Comparison of ENCODE assay signal across 1 cellular context in the genomic region with DNA sequence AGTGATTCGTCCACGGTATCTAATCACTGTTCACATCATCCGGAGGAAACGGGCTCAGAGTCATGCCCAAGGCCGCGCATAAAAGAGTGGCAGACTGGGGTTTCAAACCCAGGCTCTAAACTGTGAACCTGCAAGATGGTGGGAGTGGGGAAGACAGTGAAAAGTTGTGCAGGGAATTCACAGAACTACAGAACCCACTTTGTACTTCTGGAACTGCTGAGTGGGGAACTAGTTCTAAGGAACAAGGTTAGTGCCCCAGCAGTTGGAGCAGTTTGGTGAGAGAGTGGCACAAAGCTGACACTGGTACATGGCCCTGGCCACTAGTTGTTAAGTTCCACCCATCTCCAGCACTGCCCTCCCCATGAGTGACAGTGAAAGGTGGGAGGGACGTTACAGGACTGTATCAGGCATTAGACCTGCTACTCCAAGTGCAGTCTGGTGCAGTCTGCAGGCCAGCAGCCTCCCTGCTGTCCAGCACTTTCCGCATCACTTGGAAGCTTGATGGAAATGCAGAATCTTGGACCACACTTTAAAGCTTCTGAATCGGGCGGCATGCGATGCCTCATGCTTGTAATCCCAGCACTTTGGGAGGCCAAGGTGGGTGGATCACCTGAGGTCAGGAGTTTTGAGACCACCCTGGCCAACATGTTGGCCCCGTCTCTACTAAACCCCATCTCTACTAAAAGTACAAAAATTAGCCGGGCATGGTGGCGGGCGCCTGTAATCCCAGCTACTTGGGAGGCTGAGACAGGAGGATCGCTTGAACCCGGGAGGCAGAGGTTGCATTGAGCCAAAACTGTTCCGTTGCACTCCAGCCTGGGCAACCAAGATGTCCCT.
A peak's percentile ranks its signal among the peaks of the same experiment; 100 is the strongest.
TF ChIP-seq lines count a peak whose summit lies in the region.

No MANE protein-coding gene starts in this region.

TF ChIP-seq in HepG2, 621 proteins besides CTCF, POLR2A, EP300 and RAD21 (continued from another document and continues in another):
- TF ChIP-seq, protein P1, sequence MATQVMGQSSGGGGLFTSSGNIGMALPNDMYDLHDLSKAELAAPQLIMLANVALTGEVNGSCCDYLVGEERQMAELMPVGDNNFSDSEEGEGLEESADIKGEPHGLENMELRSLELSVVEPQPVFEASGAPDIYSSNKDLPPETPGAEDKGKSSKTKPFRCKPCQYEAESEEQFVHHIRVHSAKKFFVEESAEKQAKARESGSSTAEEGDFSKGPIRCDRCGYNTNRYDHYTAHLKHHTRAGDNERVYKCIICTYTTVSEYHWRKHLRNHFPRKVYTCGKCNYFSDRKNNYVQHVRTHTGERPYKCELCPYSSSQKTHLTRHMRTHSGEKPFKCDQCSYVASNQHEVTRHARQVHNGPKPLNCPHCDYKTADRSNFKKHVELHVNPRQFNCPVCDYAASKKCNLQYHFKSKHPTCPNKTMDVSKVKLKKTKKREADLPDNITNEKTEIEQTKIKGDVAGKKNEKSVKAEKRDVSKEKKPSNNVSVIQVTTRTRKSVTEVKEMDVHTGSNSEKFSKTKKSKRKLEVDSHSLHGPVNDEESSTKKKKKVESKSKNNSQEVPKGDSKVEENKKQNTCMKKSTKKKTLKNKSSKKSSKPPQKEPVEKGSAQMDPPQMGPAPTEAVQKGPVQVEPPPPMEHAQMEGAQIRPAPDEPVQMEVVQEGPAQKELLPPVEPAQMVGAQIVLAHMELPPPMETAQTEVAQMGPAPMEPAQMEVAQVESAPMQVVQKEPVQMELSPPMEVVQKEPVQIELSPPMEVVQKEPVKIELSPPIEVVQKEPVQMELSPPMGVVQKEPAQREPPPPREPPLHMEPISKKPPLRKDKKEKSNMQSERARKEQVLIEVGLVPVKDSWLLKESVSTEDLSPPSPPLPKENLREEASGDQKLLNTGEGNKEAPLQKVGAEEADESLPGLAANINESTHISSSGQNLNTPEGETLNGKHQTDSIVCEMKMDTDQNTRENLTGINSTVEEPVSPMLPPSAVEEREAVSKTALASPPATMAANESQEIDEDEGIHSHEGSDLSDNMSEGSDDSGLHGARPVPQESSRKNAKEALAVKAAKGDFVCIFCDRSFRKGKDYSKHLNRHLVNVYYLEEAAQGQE (IDR thresholded peaks at IDR 0.05; ENCODE audit: borderline replicate concordance in 1 of 2, low read depth in 1 of 2, low read length in 2 of 2) = peak in 1 of 2 experiments; percentile 60; a peak in 2 of 4 replicates
- TF ChIP-seq HNRNPLL (IDR thresholded peaks at IDR 0.05; ENCODE audit: low read depth, low read length, poor library complexity, severe bottlenecking) (no peak), CEBPB (IDR thresholded peaks at IDR 0.05; ENCODE audit: borderline replicate concordance, low read depth, low read length) (no peak), SNAPC2 (CRISPR knock-in tag; IDR thresholded peaks at IDR 0.05) (peak; percentile 74), SMAD9 (CRISPR knock-in tag; IDR thresholded peaks at IDR 0.05) (no peak), GLI4 (CRISPR knock-in tag; IDR thresholded peaks at IDR 0.05; ENCODE audit: borderline replicate concordance) (0 out of 2 replicates have a peak, but pooled peaks have one; percentile 57), SP5 (CRISPR knock-in tag; IDR thresholded peaks at IDR 0.05; ENCODE audit: borderline replicate concordance, low read depth) (peak; percentile 51; the same call in 1 of the 2 replicates), MTA3 (CRISPR knock-in tag; IDR thresholded peaks at IDR 0.05) (no peak), U2AF1 (optimal IDR thresholded peaks at IDR 0.05; ENCODE audit: low read depth, low read length) (no peak), ZFP90 (CRISPR knock-in tag; IDR thresholded peaks at IDR 0.05; ENCODE audit: borderline replicate concordance) (no peak; the same call in 1 of the 2 replicates), NRL (CRISPR knock-in tag; IDR thresholded peaks at IDR 0.05; ENCODE audit: borderline replicate concordance) (peak; percentile 93; the same call in 1 of the 2 replicates), ZNF672 (CRISPR knock-in tag; IDR thresholded peaks at IDR 0.05) (no peak), SMARCC2 (IDR thresholded peaks at IDR 0.05) (no peak), ZNF350 (CRISPR knock-in tag; IDR thresholded peaks at IDR 0.05; ENCODE audit: borderline replicate concordance, low read depth) (no peak), POLR2AphosphoS5 (IDR thresholded peaks at IDR 0.05; ENCODE audit: low read depth, low read length) (peak; percentile 89), PAXIP1 (CRISPR knock-in tag; conservative IDR thresholded peaks at IDR 0.05) (peak; percentile 26; the same call in 1 of the 2 replicates), ZNF740 (CRISPR knock-in tag; IDR thresholded peaks at IDR 0.05) (no peak), ZNF768 (CRISPR knock-in tag; IDR thresholded peaks at IDR 0.05) (no peak), SATB2 (CRISPR knock-in tag; IDR thresholded peaks at IDR 0.05) (no peak), NFE2L2 (IDR thresholded peaks at IDR 0.05; ENCODE audit: low read length) (0 out of 2 replicates have a peak, but pooled peaks have one; percentile 2), ZNF724P (CRISPR knock-in tag; IDR thresholded peaks at IDR 0.05; ENCODE audit: borderline replicate concordance) (no peak), ZMAT3 (CRISPR knock-in tag; conservative IDR thresholded peaks at IDR 0.05) (no peak), ZSCAN31 (CRISPR knock-in tag; IDR thresholded peaks at IDR 0.05; ENCODE audit: low read depth) (no peak), KDM3A (CRISPR knock-in tag; IDR thresholded peaks at IDR 0.05; ENCODE audit: low read depth) (no peak), ZNF253 (CRISPR knock-in tag; IDR thresholded peaks at IDR 0.05; ENCODE audit: borderline replicate concordance) (peak; percentile 78; the same call in 1 of the 2 replicates), CHCHD3 (CRISPR knock-in tag; IDR thresholded peaks at IDR 0.05) (peak; percentile 46; the same call in 1 of the 2 replicates), ZNF263 (CRISPR knock-in tag; IDR thresholded peaks at IDR 0.05) (no peak), SRF (IDR thresholded peaks at IDR 0.05; ENCODE audit: low read depth, low read length) (no peak), PCBP1 (IDR thresholded peaks at IDR 0.05; ENCODE audit: borderline replicate concordance, low read depth, low read length) (no peak), NKX3-1 (CRISPR knock-in tag; IDR thresholded peaks at IDR 0.05) (no peak), ZNF766 (CRISPR knock-in tag; IDR thresholded peaks at IDR 0.05; ENCODE audit: borderline replicate concordance) (no peak), CCAR2 (optimal IDR thresholded peaks at IDR 0.05; ENCODE audit: low read depth, low read length) (no peak), ZNF34 (CRISPR knock-in tag; IDR thresholded peaks at IDR 0.05; ENCODE audit: borderline replicate concordance) (no peak), KDM4B (CRISPR knock-in tag; IDR thresholded peaks at IDR 0.05) (no peak), ZNF274 (CRISPR knock-in tag; IDR thresholded peaks at IDR 0.05) (peak; percentile 79), ZNF24 (IDR thresholded peaks at IDR 0.05) (no peak), POLR2AphosphoS2 (IDR thresholded peaks at IDR 0.05; ENCODE audit: low read depth, low read length) (peak; percentile 72; the same call in 1 of the 2 replicates), ZNF503 (CRISPR knock-in tag; IDR thresholded peaks at IDR 0.05) (no peak), ZNF563 (CRISPR knock-in tag; IDR thresholded peaks at IDR 0.05) (0 out of 2 replicates have a peak, but pooled peaks have one; percentile 20), PAF1 (CRISPR knock-in tag; IDR thresholded peaks at IDR 0.05) (no peak), IKZF4 (CRISPR knock-in tag; IDR thresholded peaks at IDR 0.05; ENCODE audit: borderline replicate concordance, low read depth, not compliant biosample characterization) (peak; percentile 58), ZSCAN9 (CRISPR knock-in tag; IDR thresholded peaks at IDR 0.05; ENCODE audit: borderline replicate concordance) (no peak), MBNL3 (CRISPR knock-in tag; conservative IDR thresholded peaks at IDR 0.05) (no peak)
- TF ChIP-seq, protein P2, sequence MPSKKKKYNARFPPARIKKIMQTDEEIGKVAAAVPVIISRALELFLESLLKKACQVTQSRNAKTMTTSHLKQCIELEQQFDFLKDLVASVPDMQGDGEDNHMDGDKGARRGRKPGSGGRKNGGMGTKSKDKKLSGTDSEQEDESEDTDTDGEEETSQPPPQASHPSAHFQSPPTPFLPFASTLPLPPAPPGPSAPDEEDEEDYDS (CRISPR knock-in tag; IDR thresholded peaks at IDR 0.05) = peak; percentile 66
- TF ChIP-seq, protein P3, sequence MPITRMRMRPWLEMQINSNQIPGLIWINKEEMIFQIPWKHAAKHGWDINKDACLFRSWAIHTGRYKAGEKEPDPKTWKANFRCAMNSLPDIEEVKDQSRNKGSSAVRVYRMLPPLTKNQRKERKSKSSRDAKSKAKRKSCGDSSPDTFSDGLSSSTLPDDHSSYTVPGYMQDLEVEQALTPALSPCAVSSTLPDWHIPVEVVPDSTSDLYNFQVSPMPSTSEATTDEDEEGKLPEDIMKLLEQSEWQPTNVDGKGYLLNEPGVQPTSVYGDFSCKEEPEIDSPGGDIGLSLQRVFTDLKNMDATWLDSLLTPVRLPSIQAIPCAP (CRISPR knock-in tag; IDR thresholded peaks at IDR 0.05; ENCODE audit: low read depth) = no peak
- TF ChIP-seq, protein P4, sequence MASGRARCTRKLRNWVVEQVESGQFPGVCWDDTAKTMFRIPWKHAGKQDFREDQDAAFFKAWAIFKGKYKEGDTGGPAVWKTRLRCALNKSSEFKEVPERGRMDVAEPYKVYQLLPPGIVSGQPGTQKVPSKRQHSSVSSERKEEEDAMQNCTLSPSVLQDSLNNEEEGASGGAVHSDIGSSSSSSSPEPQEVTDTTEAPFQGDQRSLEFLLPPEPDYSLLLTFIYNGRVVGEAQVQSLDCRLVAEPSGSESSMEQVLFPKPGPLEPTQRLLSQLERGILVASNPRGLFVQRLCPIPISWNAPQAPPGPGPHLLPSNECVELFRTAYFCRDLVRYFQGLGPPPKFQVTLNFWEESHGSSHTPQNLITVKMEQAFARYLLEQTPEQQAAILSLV (CRISPR knock-in tag; IDR thresholded peaks at IDR 0.05; ENCODE audit: borderline replicate concordance) = 0 out of 2 replicates have a peak, but pooled peaks have one; percentile 51
- TF ChIP-seq, protein P5, sequence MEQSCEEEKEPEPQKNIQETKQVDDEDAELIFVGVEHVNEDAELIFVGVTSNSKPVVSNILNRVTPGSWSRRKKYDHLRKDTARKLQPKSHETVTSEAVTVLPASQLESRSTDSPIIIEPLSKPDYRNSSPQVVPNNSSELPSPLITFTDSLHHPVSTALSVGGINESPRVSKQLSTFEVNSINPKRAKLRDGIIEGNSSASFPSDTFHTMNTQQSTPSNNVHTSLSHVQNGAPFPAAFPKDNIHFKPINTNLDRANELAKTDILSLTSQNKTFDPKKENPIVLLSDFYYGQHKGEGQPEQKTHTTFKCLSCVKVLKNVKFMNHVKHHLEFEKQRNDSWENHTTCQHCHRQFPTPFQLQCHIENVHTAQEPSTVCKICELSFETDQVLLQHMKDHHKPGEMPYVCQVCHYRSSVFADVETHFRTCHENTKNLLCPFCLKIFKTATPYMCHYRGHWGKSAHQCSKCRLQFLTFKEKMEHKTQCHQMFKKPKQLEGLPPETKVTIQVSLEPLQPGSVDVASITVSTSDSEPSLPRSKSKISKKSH (CRISPR knock-in tag; IDR thresholded peaks at IDR 0.05; ENCODE audit: borderline replicate concordance) = peak; percentile 82; the same call in 1 of the 2 replicates
